In genomic region chr6:113662688-113663333, GRCh38 we compare ENCODE assay signal across 12 cellular contexts.
DNase-seq lines count a peak whose midpoint lies in the region; ATAC-seq, FAIRE-seq and TF ChIP-seq lines count a peak whose summit lies in the region.
"Had no signal": no experiment of that assay in that cellular context is flagged by ENCODE, and none has a peak within 500 bp of the region (broad histone marks: within the 10 kb centered on the region; RNA-seq: fewer than 3 reads in every experiment).

No MANE protein-coding gene starts in this region.

- intact Hi-C loops in endothelial cell of umbilical vein (cut with micrococcal nuclease): no loop called here

- POLR2A ChIA-PET in endothelial cell of umbilical vein (lab: Charles Lee): no interaction called here

- no peaks in the 10 kb centered on the region for H3K9me1 ChIP-seq in endothelial cell of umbilical vein (replicated peaks; ENCODE audit: control insufficient read depth, extremely low read depth, insufficient read depth, low read length)

- peaks cover 14% of the 10 kb centered on the region for H3K4me1 ChIP-seq in endothelial cell of umbilical vein (ENCODE audit: control insufficient read depth, extremely low read depth, insufficient read depth, low read length)

- no peaks in the 10 kb centered on the region for H3K36me3 ChIP-seq in endothelial cell of umbilical vein (ENCODE audit: control insufficient read depth in 2 of 2, extremely low read depth in 1 of 2, insufficient read depth in 2 of 2, low read length in 2 of 2)

- CTCF ChIA-PET in endothelial cell of umbilical vein (lab: Charles Lee): interaction anchor here (1.2 kb wide), 1 partner anchor 10 kb away, joined by 4 read pairs; no protein-coding TSS in a partner anchor

- dilution Hi-C loops in endothelial cell of umbilical vein (cut with MboI; ENCODE audit: extremely low pct_ligation_motif_present, low sequenced_read_pairs): no loop called here

- H3K9ac ChIP-seq in endothelial cell of umbilical vein (replicated peaks; ENCODE audit: extremely low read depth, insufficient read depth, low read length): no peak overlapping the region

- ATAC-seq in GM18868 (IDR thresholded peaks at IDR 0.05; ENCODE audit: unreplicated experiment) (peak; percentile 72), GM21529 (IDR thresholded peaks at IDR 0.05; ENCODE audit: unreplicated experiment) (peak; percentile 79), HG03159 (IDR thresholded peaks at IDR 0.05; ENCODE audit: unreplicated experiment) (peak; percentile 84)

- TF ChIP-seq POLR2A in endothelial cell of umbilical vein (IDR thresholded peaks at IDR 0.05; ENCODE audit: low read depth, low read length): no peak

- DNase-seq in endothelial cell of umbilical vein (ENCODE audit: low read depth, low spot score) (no peak), OCI-M2 (lab: John Stamatoyannopoulos, UW; ENCODE audit: unreplicated experiment) (no peak), GM19240 (ENCODE audit: insufficient read length, low spot score) (no peak), dedifferentiated amniotic fluid mesenchymal stem cell (ENCODE audit: extremely low spot score) (no peak)
- no peak for DNase-seq in stimulated activated CD4-positive, alpha-beta T cell treated with anti-CD3 and anti-CD28 coated beads, Interleukin-4, amount 100 ng/mL, for 1 hour
- DNase-seq: CD8-positive, alpha-beta memory T cell; cerebellar nuclear complex; stimulated activated CD4-positive, alpha-beta T cell treated with anti-CD3 and anti-CD28 coated beads, Interleukin-4, amount 100 ng/mL, for 4 hours had no signal

- no peaks in the 10 kb centered on the region for H4K20me1 ChIP-seq in endothelial cell of umbilical vein (replicated peaks; ENCODE audit: control insufficient read depth, extremely low read depth, insufficient read depth, low read length)

- no peak for TF ChIP-seq CTCF in endothelial cell of umbilical vein (IDR thresholded peaks at IDR 0.05; ENCODE audit: extremely low read depth in 1 of 2, insufficient read depth in 1 of 2, low read depth in 1 of 2, low read length in 2 of 2)

- no peak overlapping the region for H3K27ac ChIP-seq in endothelial cell of umbilical vein (ENCODE audit: insufficient read depth, low read depth, low read length)
- H3K27ac ChIP-seq: RWPE1 had no signal

- H3K79me2 ChIP-seq in endothelial cell of umbilical vein (ENCODE audit: control insufficient read depth, insufficient read depth, low read length): no peaks in the 10 kb centered on the region

- H3K27me3 ChIP-seq in endothelial cell of umbilical vein (ENCODE audit: control insufficient read depth in 2 of 2, insufficient read depth in 2 of 2, low read length in 2 of 2): no peaks in the 10 kb centered on the region

- no peak for FAIRE-seq in endothelial cell of umbilical vein (lab: Jason Lieb, UNC)

- peak overlapping the region; percentile 83 for H3K4me2 ChIP-seq in endothelial cell of umbilical vein (ENCODE audit: insufficient read depth, low read length)

- H3K4me3 ChIP-seq in endothelial cell of umbilical vein (replicated peaks in 1 of 3; ENCODE audit: insufficient read depth in 1 of 3, low read depth in 1 of 3, low read length in 3 of 3): no peak overlapping the region

- no peak overlapping the region for H2AFZ ChIP-seq in endothelial cell of umbilical vein (ENCODE audit: low read depth, low read length)

- no peaks in the 10 kb centered on the region for H3K9me3 ChIP-seq in endothelial cell of umbilical vein (replicated peaks; ENCODE audit: control insufficient read depth, insufficient read depth, low read length)

- no TSS peak for BruUV-seq in endothelial cell of umbilical vein (replicated peaks; lab: Mats Ljungman, UMichigan)

TF ChIP-seq in endothelial cell of umbilical vein, 7 proteins besides CTCF, POLR2A, EP300 and RAD21:
- TF ChIP-seq POLR2AphosphoS5 (IDR thresholded peaks at IDR 0.05; ENCODE audit: insufficient read depth, low read depth, low read length): no peak
- TF ChIP-seq MYC (IDR thresholded peaks at IDR 0.05; ENCODE audit: low read depth, low read length): no peak
- no peak for TF ChIP-seq JUN (IDR thresholded peaks at IDR 0.05; ENCODE audit: borderline replicate concordance, insufficient read depth, insufficient read length, low read depth)
- TF ChIP-seq GATA2 (IDR thresholded peaks at IDR 0.05; ENCODE audit: insufficient read depth, insufficient read length, low read depth, low read length): no peak
- TF ChIP-seq, protein P1, sequence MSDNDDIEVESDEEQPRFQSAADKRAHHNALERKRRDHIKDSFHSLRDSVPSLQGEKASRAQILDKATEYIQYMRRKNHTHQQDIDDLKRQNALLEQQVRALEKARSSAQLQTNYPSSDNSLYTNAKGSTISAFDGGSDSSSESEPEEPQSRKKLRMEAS (IDR thresholded peaks at IDR 0.05; ENCODE audit: insufficient read depth, insufficient read length): no peak
